Comparison of ENCODE assay signal across 23 cellular contexts in genomic region chr18:50428531-50429206, GRCh38. TPM values are rescaled to one million over a fixed set of nuclear protein-coding genes. Genes with fewer than 3 reads are reported as not detected.
DNase-seq lines count a peak whose midpoint lies in the region; ATAC-seq, FAIRE-seq and TF ChIP-seq lines count a peak whose summit lies in the region.
"Had no signal": no experiment of that assay in that cellular context is flagged by ENCODE, and none has a peak within 500 bp of the region (broad histone marks: within the 10 kb centered on the region; RNA-seq: fewer than 3 reads in every experiment).

No MANE protein-coding gene starts in this region.

- no peak overlapping the region for H3K4me3 Mint-ChIP-seq in nephron progenitor cell
- no peak overlapping the region for H3K4me3 Mint-ChIP-seq in stimulated activated naive CD8-positive, alpha-beta T cell treated with anti-CD3 and anti-CD28 coated beads, Interleukin-15, amount 100 ng/mL, for 72 hours
- H3K4me3 Mint-ChIP-seq: activated T-helper 1 cell treated with anti-CD3 and anti-CD28 coated beads, Interleukin-12 subunit alpha, Interleukin-12 subunit beta, Interleukin-2, Interleukin-4 antibody, amounts not matched to agents 30 ng/mL and 10 ng/mL and 1 ng/mL, durations not matched to agents 14 hours and 24 hours and 36 hours; stimulated activated naive B cell treated with anti-CD40 and anti-IgM and Interleukin-4, amounts not matched to agents 10 μg/mL and 1 μg/mL and 100 μg/mL, for 72 hours; T-helper 2 cell treated with Interferon-gamma antibody and Interleukin-4, amounts not matched to agents 5 μg/mL and 100 μg/mL, for 36 hours had no signal

- DNase-seq in NCI-H2227 (lab: John Stamatoyannopoulos, UW; ENCODE audit: unreplicated experiment) (peak; percentile 36), NCI-H2227 treated with DMSO at 0.1 percent for 48 hours (lab: John Stamatoyannopoulos, UW) (no peak), LHCN-M2 (ENCODE audit: low read depth) (peak; percentile 12), H1 (ENCODE audit: low read depth in 1 of 2, low spot score in 2 of 2) (no peak), nephron progenitor cell (no peak), NCI-H2029 treated with DMSO at 0.1 percent for 48 hours (lab: John Stamatoyannopoulos, UW) (no peak), 8988T (no peak)
- DNase-seq in stimulated activated naive CD8-positive, alpha-beta T cell treated with anti-CD3 and anti-CD28 coated beads, Interleukin-15, amount 100 ng/mL, for 72 hours: no peak
- DNase-seq: activated CD4-positive, alpha-beta T cell treated with anti-CD3 and anti-CD28 coated beads, Interleukin-2, amount 50 U/mL, for 1 hour; activated naive CD4-positive, alpha-beta T cell treated with anti-CD3 and anti-CD28 coated beads, Interleukin-2, amount 50 U/mL, for 16 hours; gastrocnemius medialis; kidney; stimulated activated CD4-positive, alpha-beta T cell treated with anti-CD3 and anti-CD28 coated beads, Interleukin-2, amount 100 ng/mL, for 24 hours; stimulated activated naive B cell treated with anti-CD40 and anti-IgM and Interleukin-4, amounts not matched to agents 10 μg/mL and 1 μg/mL and 100 μg/mL, for 72 hours had no signal

- peaks cover 13% of the 10 kb centered on the region for H3K36me3 Mint-ChIP-seq in nephron progenitor cell (ENCODE audit: low read depth)
- H3K36me3 Mint-ChIP-seq: stimulated activated naive B cell treated with anti-CD40 and anti-IgM and Interleukin-4, amounts not matched to agents 10 μg/mL and 1 μg/mL and 100 μg/mL, for 72 hours had no signal

- no peak overlapping the region for H3K4me3 ChIP-seq in H1 (ENCODE audit: extremely low read depth in 1 of 4, insufficient read depth in 2 of 4, low read depth in 3 of 4, low read length in 4 of 4)
- H3K4me3 ChIP-seq: ascending aorta, gastrocnemius medialis, skin epidermis, thoracic aorta had no signal

- H3K79me1 ChIP-seq in H1 (ENCODE audit: low read depth, low read length): no peaks in the 10 kb centered on the region

- H2AFZ ChIP-seq in H1 (ENCODE audit: low read length): peak overlapping the region; percentile 92

- no peak for FAIRE-seq in H1 (lab: Jason Lieb, UNC)
- FAIRE-seq: D721Med had no signal

- no peak overlapping the region for H2BK12ac ChIP-seq in H1 (ENCODE audit: low read depth, low read length)

- peaks cover 9 to 12% of the 10 kb centered on the region in 2 experiments for H3K9me3 ChIP-seq in H1 (ENCODE audit: insufficient read depth in 2 of 2, low read depth in 1 of 2, low read length in 1 of 2)
- H3K9me3 ChIP-seq: gastrocnemius medialis, thoracic aorta had no signal

- no peak overlapping the region for H3K56ac ChIP-seq in H1 (replicated peaks; ENCODE audit: insufficient read length, low read depth, low read length)

- no peak for TF ChIP-seq RAD21 in H1 (IDR thresholded peaks at IDR 0.05 in 1 of 2, conservative IDR thresholded peaks at IDR 0.05 in 1 of 2; ENCODE audit: low read depth in 2 of 2, low read length in 2 of 2)

- no peak overlapping the region for H3K18ac ChIP-seq in H1 (ENCODE audit: extremely low read depth, low read length)

- H3K36me3 ChIP-seq in H1 (ENCODE audit: control insufficient read depth in 2 of 4, insufficient read depth in 4 of 4, low read length in 3 of 4): no peaks in the 10 kb centered on the region
- H3K36me3 ChIP-seq: ascending aorta, gastrocnemius medialis, neutrophil, thoracic aorta had no signal

- no peak overlapping the region for H3K4me2 ChIP-seq in H1 (ENCODE audit: insufficient read depth in 1 of 2, low read depth in 2 of 2, low read length in 2 of 2)

- no peak for TF ChIP-seq EP300 in H1 (IDR thresholded peaks at IDR 0.05; ENCODE audit: borderline replicate concordance in 1 of 2, low read depth in 2 of 2, low read length in 2 of 2)

- H3K27me3 ChIP-seq in H1 (replicated peaks in 1 of 4; ENCODE audit: control insufficient read depth in 3 of 4, extremely low read depth in 1 of 4, insufficient read depth in 3 of 4, low read length in 3 of 4): no peaks in the 10 kb centered on the region
- H3K27me3 ChIP-seq: ascending aorta, gastrocnemius medialis, neutrophil had no signal

- no peak overlapping the region for H4K91ac ChIP-seq in H1 (replicated peaks; ENCODE audit: insufficient read length, low read length)

- peak overlapping the region; percentile 90 for H3K27ac Mint-ChIP-seq in nephron progenitor cell
- H3K27ac Mint-ChIP-seq in stimulated activated naive CD8-positive, alpha-beta T cell treated with anti-CD3 and anti-CD28 coated beads, Interleukin-15, amount 100 ng/mL, for 72 hours: no peak overlapping the region
- H3K27ac Mint-ChIP-seq: activated T-helper 1 cell treated with anti-CD3 and anti-CD28 coated beads, Interleukin-12 subunit alpha, Interleukin-12 subunit beta, Interleukin-2, Interleukin-4 antibody, amounts not matched to agents 30 ng/mL and 10 ng/mL and 1 ng/mL, durations not matched to agents 14 hours and 24 hours and 36 hours; stimulated activated naive B cell treated with anti-CD40 and anti-IgM and Interleukin-4, amounts not matched to agents 10 μg/mL and 1 μg/mL and 100 μg/mL, for 72 hours; T-helper 2 cell treated with Interferon-gamma antibody and Interleukin-4, amounts not matched to agents 5 μg/mL and 100 μg/mL, for 36 hours had no signal

- H3K9ac ChIP-seq in H1 (replicated peaks in 1 of 4; ENCODE audit: extremely low read depth in 1 of 4, low read depth in 3 of 4, low read length in 3 of 4): no peak overlapping the region

- WGBS in H1 (ENCODE audit: extremely low coverage in 1 of 2, insufficient coverage in 1 of 2, insufficient read length in 1 of 2, insufficient replicate concordance in 2 of 2, low coverage in 1 of 2, low lambda C conversion rate in 2 of 2, missing lambda C conversion rate in 1 of 2), 2 experiments: 88% methylated on average over 3 of the region's 3 CpGs; no CpG with 5 or more reads in 1 of the 2 experiments

- peaks cover 0 to 3% of the 10 kb centered on the region in 2 experiments for H4K20me1 ChIP-seq in H1 (replicated peaks in 1 of 2; ENCODE audit: control insufficient read depth in 1 of 2, insufficient read depth in 2 of 2, low read length in 2 of 2)

- H3K27ac ChIP-seq in H1 (ENCODE audit: low read depth, low read length): no peak overlapping the region
- H3K27ac ChIP-seq: ascending aorta, epithelial cell of prostate, gastrocnemius medialis, neutrophil, skin epidermis, thoracic aorta, VCaP had no signal

- H3K23me2 ChIP-seq in H1 (ENCODE audit: low read depth, low read length): no peaks in the 10 kb centered on the region

- no peak overlapping the region for H3K4ac ChIP-seq in H1 (replicated peaks; ENCODE audit: insufficient read length, low read depth, low read length)

- H3K14ac ChIP-seq in H1 (ENCODE audit: insufficient read length): no peak overlapping the region

- no peak overlapping the region for H2BK5ac ChIP-seq in H1 (ENCODE audit: low read depth, low read length)

- no peaks in the 10 kb centered on the region for H3K4me1 ChIP-seq in H1 (replicated peaks in 1 of 4; ENCODE audit: control insufficient read depth in 3 of 4, insufficient read depth in 4 of 4, low read length in 3 of 4)
- H3K4me1 ChIP-seq: ascending aorta, gastrocnemius medialis had no signal

- H4K8ac ChIP-seq in H1 (ENCODE audit: extremely low read depth, insufficient read depth, low read length): no peak overlapping the region

- TF ChIP-seq CTCF in H1 (IDR thresholded peaks at IDR 0.05; ENCODE audit: control extremely low read depth in 1 of 3, insufficient read depth in 1 of 3, low read depth in 1 of 3, low read length in 3 of 3) (no peak), nephron progenitor cell (IDR thresholded peaks at IDR 0.05) (no peak)

- H3K27me3 Mint-ChIP-seq in nephron progenitor cell (ENCODE audit: low read depth, poor library complexity): peaks cover 2% of the 10 kb centered on the region
- H3K27me3 Mint-ChIP-seq in stimulated activated naive CD8-positive, alpha-beta T cell treated with anti-CD3 and anti-CD28 coated beads, Interleukin-15, amount 100 ng/mL, for 72 hours: peaks cover 12% of the 10 kb centered on the region

- no peak for ATAC-seq in stimulated activated naive CD8-positive, alpha-beta T cell treated with anti-CD3 and anti-CD28 coated beads, Interleukin-15, amount 100 ng/mL, for 72 hours
- ATAC-seq: gastrocnemius medialis had no signal

- H3K4me1 Mint-ChIP-seq in nephron progenitor cell: peaks cover 19% of the 10 kb centered on the region
- H3K4me1 Mint-ChIP-seq in stimulated activated naive CD8-positive, alpha-beta T cell treated with anti-CD3 and anti-CD28 coated beads, Interleukin-15, amount 100 ng/mL, for 72 hours: no peaks in the 10 kb centered on the region

- POLR2A ChIA-PET in H1 (lab: Charles Lee; ENCODE audit: partially characterized antibody): interaction anchor here (0.7 kb wide), 1 partner anchor 54 kb away, joined by 4 read pairs; the partner anchor contains the start of gene SKA1

- TF ChIP-seq POLR2A in H1 (IDR thresholded peaks at IDR 0.05; ENCODE audit: control extremely low read depth in 1 of 2, low read depth in 2 of 2, low read length in 2 of 2): no peak

- no peak overlapping the region for H4K5ac ChIP-seq in H1 (ENCODE audit: insufficient read length, low read depth, low read length)

- no peak overlapping the region for H2BK20ac ChIP-seq in H1 (ENCODE audit: low read length)

- CTCF ChIA-PET in H1 (lab: Charles Lee; ENCODE audit: partially characterized antibody): interaction anchor here (0.6 to 3.1 kb wide), 33 partner anchors 9 to 1828 kb away, joined by 3 to 30 read pairs (median 4); partner anchors contain the start of genes CFAP53 and MBD1

- H3K79me2 ChIP-seq in H1 (ENCODE audit: control insufficient read depth in 1 of 2, insufficient read depth in 2 of 2, low read length in 2 of 2): no peaks in the 10 kb centered on the region

- H2BK120ac ChIP-seq in H1 (replicated peaks; ENCODE audit: low read depth, low read length): no peak overlapping the region

- H2BK15ac ChIP-seq in H1 (ENCODE audit: low read length): no peak overlapping the region

- no peak overlapping the region for H3K23ac ChIP-seq in H1 (ENCODE audit: insufficient read length)

- no peak overlapping the region for H2AK5ac ChIP-seq in H1 (ENCODE audit: low read depth, low read length)

- H3K9me3 Mint-ChIP-seq in nephron progenitor cell: peaks cover 29% of the 10 kb centered on the region
- H3K9me3 Mint-ChIP-seq in stimulated activated naive CD8-positive, alpha-beta T cell treated with anti-CD3 and anti-CD28 coated beads, Interleukin-15, amount 100 ng/mL, for 72 hours: peaks cover 8 to 9% of the 10 kb centered on the region in 2 donors

TF ChIP-seq in H1, 55 proteins besides CTCF, POLR2A, EP300 and RAD21 (continues in another document):
- no peak for TF ChIP-seq SAP30 (IDR thresholded peaks at IDR 0.05; ENCODE audit: insufficient read depth, insufficient replicate concordance, low read length)

RNA-seq across cellular contexts. Expression of gene SKA1, which starts 53.8 kb away (rescaled TPM):
- total RNA-seq in LHCN-M2 (2014; rRNA removed): 44.1 and 47.3 TPM in 2 replicates
- polyA plus RNA-seq in LHCN-M2 (2012): 8.6 TPM
- total RNA-seq in H1 (2021; fragmentation: NEBNext Ultra II Directional; extraction: Animal tissue kit (Norgen Biotek cat#: 25700)): 18.9 and 22.9 TPM in 2 replicates
- polyA plus RNA-seq in H1 (2011; rRNA removed): 8.6 and 9.2 TPM in 2 replicates
- 11.4 TPM for polyA plus RNA-seq in H1 (2011; cell fraction: cytosol; rRNA removed)
- polyA plus RNA-seq in H1 (2011; cell fraction: nucleus; rRNA removed): 4.9 TPM
- polyA plus RNA-seq in H1 (2012, experiment 1 of 2): 9.4 to 14.7 TPM (median 10.5 TPM) in 4 replicates
- polyA plus RNA-seq in H1 (2012, experiment 2 of 2): 8.2 TPM
- 16.5 TPM for polyA plus RNA-seq in H1 (2013, experiment 1 of 2)
- polyA plus RNA-seq in H1 (2013, experiment 2 of 2): 19.3 TPM
- polyA minus RNA-seq in H1 (2011; rRNA and poly(A)+ RNA removed): 8.5 and 8.7 TPM in 2 replicates
- 13.0 TPM for polyA minus RNA-seq in H1 (2011; cell fraction: cytosol; rRNA and poly(A)+ RNA removed)
- polyA minus RNA-seq in H1 (2011; cell fraction: nucleus; rRNA and poly(A)+ RNA removed): 7.0 TPM
- total RNA-seq: ascending aorta, thoracic aorta had no signal

Comparison
In these comparisons a context has a peak if more than half of its experiments do, and no peak if none do; other contexts are left out.
1. DNase-seq: peak in NCI-H2227 (single experiment) and LHCN-M2 (single experiment); none in NCI-H2227 treated with DMSO at 0.1 percent for 48 hours (single experiment), H1 (0 of 2), nephron progenitor cell (single experiment), NCI-H2029 treated with DMSO at 0.1 percent for 48 hours (single experiment), stimulated activated naive CD8-positive, alpha-beta T cell treated with anti-CD3 and anti-CD28 coated beads, Interleukin-15, amount 100 ng/mL, for 72 hours (0 of 2) and 8988T (single experiment).